Comparison of ENCODE assay signal across 8 cellular contexts in genomic region chr5:140363631-140364471, GRCh38. TPM values are rescaled to one million over a fixed set of nuclear protein-coding genes. Genes with fewer than 3 reads are reported as not detected.
DNase-seq lines count a peak whose midpoint lies in the region; TF ChIP-seq lines count a peak whose summit lies in the region.

No MANE protein-coding gene starts in this region.

- H3K9me3 ChIP-seq in SK-N-MC (ENCODE audit: low read depth, low read length), result no peaks in the 10 kb centered on the region
- no peaks in the 10 kb centered on the region for H3K9me3 ChIP-seq in esophagus muscularis mucosa

- H3K36me3 ChIP-seq in SK-N-MC (ENCODE audit: insufficient read depth, low read length) (no peaks in the 10 kb centered on the region), esophagus muscularis mucosa (no peaks in the 10 kb centered on the region)

- peak overlapping the region; percentile 71 for H3K4me3 ChIP-seq in SK-N-MC
- H3K4me3 ChIP-seq in esophagus muscularis mucosa, result peak overlapping the region; percentile 24 to 51 (median 36)

- TF ChIP-seq POLR2A in esophagus muscularis mucosa (IDR thresholded peaks at IDR 0.05; ENCODE audit: low read depth), result no peak

- peak; percentile 15 for DNase-seq in GM10248 (ENCODE audit: extremely low spot score)
- no peak for DNase-seq in SK-N-MC (ENCODE audit: low read depth, low spot score)
- DNase-seq in esophagus muscularis mucosa (ENCODE audit: extremely low spot score), result no peak
- no peak for DNase-seq in progenitor cell of endocrine pancreas (ENCODE audit: low spot score, unreplicated experiment)
- no peak for DNase-seq in RPMI8226
- DNase-seq in GM20000 (ENCODE audit: low spot score), result no peak
- DNase-seq in cerebellum (ENCODE audit: low spot score), result no peak
- no peak for DNase-seq in immature natural killer cell

- no peaks in the 10 kb centered on the region for H3K36me3 Mint-ChIP-seq in progenitor cell of endocrine pancreas (ENCODE audit: insufficient read depth)
- no peaks in the 10 kb centered on the region for H3K36me3 Mint-ChIP-seq in immature natural killer cell

- H3K4me1 ChIP-seq in esophagus muscularis mucosa, result peaks cover 6 to 8% (median 7%) of the 10 kb centered on the region in 4 donors

- POLR2A ChIA-PET in GM10248 (lab: Yijun Ruan, JAX), result no interaction called here

- H3K27ac Mint-ChIP-seq in progenitor cell of endocrine pancreas, result peak overlapping the region; percentile 86
- H3K27ac Mint-ChIP-seq in immature natural killer cell, result no peak overlapping the region

- H3K4me3 Mint-ChIP-seq in progenitor cell of endocrine pancreas (ENCODE audit: low read depth) (peak overlapping the region; percentile 73), immature natural killer cell (peak overlapping the region in 1 of 5 donors; percentile 29)

- TF ChIP-seq CTCF in GM10248 (IDR thresholded peaks at IDR 0.05; ENCODE audit: control extremely low read depth, extremely low read depth, low read depth, missing control alignments), result no peak
- no peak for TF ChIP-seq CTCF in esophagus muscularis mucosa (IDR thresholded peaks at IDR 0.05)
- no peak for TF ChIP-seq CTCF in progenitor cell of endocrine pancreas (IDR thresholded peaks at IDR 0.05; ENCODE audit: unreplicated experiment)
- no peak for TF ChIP-seq CTCF in GM20000 (IDR thresholded peaks at IDR 0.05; ENCODE audit: extremely low read depth, missing control alignments)

- no peak overlapping the region for H3K9ac ChIP-seq in SK-N-MC (ENCODE audit: insufficient read length)

- CTCF ChIA-PET in GM10248 (lab: Yijun Ruan, JAX), result interaction anchor here (0.6 to 12.8 kb wide), 47 partner anchors 9 to 362 kb away, joined by 3 to 205 read pairs (median 4); partner anchors contain the start of genes ANKHD1, EIF4EBP3, HARS1 and HARS2

- H3K27ac ChIP-seq in SK-N-MC, result no peak overlapping the region
- H3K27ac ChIP-seq in esophagus muscularis mucosa (replicated peaks in 1 of 4), result no peak overlapping the region

- no peaks in the 10 kb centered on the region for H3K9me3 Mint-ChIP-seq in progenitor cell of endocrine pancreas (ENCODE audit: low read depth)
- no peaks in the 10 kb centered on the region for H3K9me3 Mint-ChIP-seq in immature natural killer cell

- TF ChIP-seq EP300 in esophagus muscularis mucosa (IDR thresholded peaks at IDR 0.05), result no peak

- no peaks in the 10 kb centered on the region for H3K27me3 ChIP-seq in esophagus muscularis mucosa

- intact Hi-C loops in esophagus muscularis mucosa (cut with DNase I), result no loop called here

- 56% methylated on average over 10 of the region's 20 CpGs for WGBS in esophagus muscularis mucosa

- H3K4me1 Mint-ChIP-seq in progenitor cell of endocrine pancreas (ENCODE audit: low read depth), result peaks cover 2% of the 10 kb centered on the region
- H3K4me1 Mint-ChIP-seq in immature natural killer cell, result peaks cover 3 to 6% of the 10 kb centered on the region in 2 donors

- no peaks in the 10 kb centered on the region for H3K27me3 Mint-ChIP-seq in progenitor cell of endocrine pancreas
- H3K27me3 Mint-ChIP-seq in immature natural killer cell (ENCODE audit: low read depth in 3 of 3), result peaks cover 0 to 8% (median 0%) of the 10 kb centered on the region in 3 donors

RNA-seq across cellular contexts. Expression of gene SLC4A9, which starts 3.9 kb away (rescaled TPM):
- total RNA-seq in esophagus muscularis mucosa (not detected), progenitor cell of endocrine pancreas (0.31 and 0.58 TPM in 2 replicates), cerebellum (0.45 TPM)
- not detected for polyA plus RNA-seq in immature natural killer cell

RNA-seq across cellular contexts. Expression of gene HBEGF, which starts 17.4 kb away (rescaled TPM):
- 10 to 100 TPM in 1 of 4 donors, 1 to 10 TPM in 3; 6.6 to 20.0 (median 8.2) TPM for total RNA-seq in esophagus muscularis mucosa
- 0.84 and 1.3 TPM in 2 replicates for total RNA-seq in progenitor cell of endocrine pancreas
- total RNA-seq in cerebellum, result 7.5 TPM
- 1 to 10 TPM in 1 of 3 donors, under 1 TPM in 1, not detected in 1; 0.80 to 2.2 TPM for polyA plus RNA-seq in immature natural killer cell

RNA-seq across cellular contexts. Expression of gene ANKHD1, which starts 37.8 kb away (rescaled TPM):
- total RNA-seq in esophagus muscularis mucosa (10 to 100 TPM; 58.3 to 94.3 (median 62.2) TPM), progenitor cell of endocrine pancreas (115 and 117 TPM in 2 replicates), cerebellum (152 TPM)
- polyA plus RNA-seq in immature natural killer cell, result 10 to 100 TPM; 37.0 to 86.1 (median 62.7) TPM
